In genomic region chr1:234583755-234584430, GRCh38 we compare ENCODE assay signal across 1 cellular context.
TF ChIP-seq lines count a peak whose summit lies in the region.

No MANE protein-coding gene starts in this region.

TF ChIP-seq in HepG2, 621 proteins besides CTCF, POLR2A, EP300 and RAD21 (continued from another document):
- 0 out of 2 replicates have a peak, but pooled peaks have one; percentile 16 for TF ChIP-seq PAXIP1 (CRISPR knock-in tag; conservative IDR thresholded peaks at IDR 0.05)
- peak; percentile 21; the same call in 1 of the 2 replicates for TF ChIP-seq SALL1 (CRISPR knock-in tag; IDR thresholded peaks at IDR 0.05)
- TF ChIP-seq ZNF646 (CRISPR knock-in tag; IDR thresholded peaks at IDR 0.05): peak; percentile 79
- TF ChIP-seq HNRNPL (IDR thresholded peaks at IDR 0.05; ENCODE audit: low read depth, low read length): 0 out of 2 replicates have a peak, but pooled peaks have one; percentile 24
- TF ChIP-seq ESRRA (CRISPR knock-in tag; IDR thresholded peaks at IDR 0.05; ENCODE audit: low read depth): no peak
- TF ChIP-seq ZBTB34 (CRISPR knock-in tag; IDR thresholded peaks at IDR 0.05): no peak
- no peak for TF ChIP-seq ATF4 (CRISPR knock-in tag; IDR thresholded peaks at IDR 0.05)
- TF ChIP-seq ZNF687 (CRISPR knock-in tag; IDR thresholded peaks at IDR 0.05): peak; percentile 15; the same call in 1 of the 2 replicates
- TF ChIP-seq NR2F6 (IDR thresholded peaks at IDR 0.05): peak; percentile 32; the same call in 1 of the 2 replicates
- no peak for TF ChIP-seq NR2F6 (CRISPR knock-in tag; IDR thresholded peaks at IDR 0.05)
